ENCODE assay signal across 25 cellular contexts in genomic region chr17:62051053-62051452, GRCh38. TPM values are rescaled to one million over a fixed set of nuclear protein-coding genes. Genes with fewer than 3 reads are reported as not detected.
DNase-seq lines count a peak whose midpoint lies in the region; ATAC-seq and TF ChIP-seq lines count a peak whose summit lies in the region.
"Had no signal": no experiment of that assay in that cellular context is flagged by ENCODE, and none has a peak within 500 bp of the region (broad histone marks: within the 10 kb centered on the region; RNA-seq: fewer than 3 reads in every experiment).

No MANE protein-coding gene starts in this region.

- H3K4me3 ChIP-seq in smooth muscle cell, result no peak overlapping the region
- H3K4me3 ChIP-seq: BLaER1 treated with 17β-estradiol and CSF1 and Interleukin-3, amounts not matched to agents 10 nM and 100 nM; Peyer's patch; spleen; tibial artery had no signal

- H3K9ac ChIP-seq in smooth muscle cell (ENCODE audit: low read depth), result no peak overlapping the region
- H3K9ac ChIP-seq: BLaER1 treated with 17β-estradiol and CSF1 and Interleukin-3, amounts not matched to agents 10 nM and 100 nM had no signal

- H3F3A ChIP-seq in smooth muscle cell (ENCODE audit: low read depth), result no peaks in the 10 kb centered on the region

- H3K79me2 ChIP-seq in smooth muscle cell (ENCODE audit: low read depth), result peaks cover 99% of the 10 kb centered on the region

- DNase-seq in natural killer cell (no peak), WTC11 (ENCODE audit: low spot score) (no peak), kidney tubule cell (ENCODE audit: low spot score) (peak; percentile 33), left ventricle myocardium superior (no peak), smooth muscle cell (lab: John Stamatoyannopoulos, UW; ENCODE audit: unreplicated experiment) (no peak)
- no peak for DNase-seq in natural killer cell treated with Interleukin-12 subunit alpha and Interleukin-12 subunit beta and Interleukin-15 and Interleukin-18, amount 100 ng/mL, for 72 hours (ENCODE audit: low spot score)
- DNase-seq: activated CD4-positive, alpha-beta T cell treated with anti-CD3 and anti-CD28 coated beads for 36 hours; activated gamma-delta T cell treated with Interleukin-2 at 50 U/mL for 16 hours; amygdala; brain microvascular endothelial cell; DMS79; H9; hypothalamus; left cardiac atrium; mesendoderm; NCI-H146; Peyer's patch; right cardiac atrium; SHP77 treated with DMSO at 0.1 percent for 48 hours; spleen; stimulated activated CD4-positive, alpha-beta T cell treated with anti-CD3 and anti-CD28 coated beads, Interleukin-2, amount 100 ng/mL, for 24 hours; tibial artery had no signal

- H3K4me1 Mint-ChIP-seq in natural killer cell (peaks cover 42 to 43% of the 10 kb centered on the region in 2 donors), WTC11 (no peaks in the 10 kb centered on the region)
- H3K4me1 Mint-ChIP-seq in natural killer cell treated with Interleukin-12 subunit alpha and Interleukin-12 subunit beta and Interleukin-15 and Interleukin-18, amount 100 ng/mL, for 72 hours (ENCODE audit: low read depth in 2 of 2), result peaks cover 15 to 24% of the 10 kb centered on the region in 2 donors

- H3K4me3 Mint-ChIP-seq in natural killer cell (no peak overlapping the region), WTC11 (no peak overlapping the region)
- H3K4me3 Mint-ChIP-seq in natural killer cell treated with Interleukin-12 subunit alpha and Interleukin-12 subunit beta and Interleukin-15 and Interleukin-18, amount 100 ng/mL, for 72 hours, result no peak overlapping the region
- H3K4me3 Mint-ChIP-seq: activated CD4-positive, alpha-beta T cell treated with anti-CD3 and anti-CD28 coated beads for 36 hours; H9 had no signal

- CTCF ChIA-PET in WTC11 (lab: Charles Lee), result interaction anchor here (0.8 to 2.6 kb wide), 2 partner anchors 15 to 58 kb away, joined by 3 to 9 read pairs; no protein-coding TSS in a partner anchor

- no peak for ATAC-seq in natural killer cell
- no peak for ATAC-seq in natural killer cell treated with Interleukin-12 subunit alpha and Interleukin-12 subunit beta and Interleukin-15 and Interleukin-18, amount 100 ng/mL, for 72 hours
- no peak for ATAC-seq in WTC11
- ATAC-seq in left ventricle myocardium superior, result no peak
- no peak for ATAC-seq in GM21381 (IDR thresholded peaks at IDR 0.05; ENCODE audit: unreplicated experiment)
- ATAC-seq: activated CD4-positive, alpha-beta T cell treated with anti-CD3 and anti-CD28 coated beads for 36 hours; left cardiac atrium; right cardiac atrium had no signal

- POLR2A ChIA-PET in WTC11 (lab: Charles Lee), result no interaction called here

- peaks cover 97% of the 10 kb centered on the region for H4K20me1 ChIP-seq in smooth muscle cell (ENCODE audit: low read depth)

- H3K4me1 ChIP-seq in smooth muscle cell (ENCODE audit: low read depth), result no peaks in the 10 kb centered on the region

- no peak overlapping the region for H3K27ac ChIP-seq in smooth muscle cell (ENCODE audit: low read depth)
- H3K27ac ChIP-seq: BLaER1 treated with 17β-estradiol and CSF1 and Interleukin-3, amounts not matched to agents 10 nM and 100 nM; brain microvascular endothelial cell; neutrophil; Peyer's patch; spleen; tibial artery had no signal

- no peaks in the 10 kb centered on the region for H3K27me3 ChIP-seq in smooth muscle cell (ENCODE audit: low read depth)
- H3K27me3 ChIP-seq: BLaER1 treated with 17β-estradiol and CSF1 and Interleukin-3, amounts not matched to agents 10 nM and 100 nM; brain microvascular endothelial cell; neutrophil; Peyer's patch; spleen; tibial artery had no signal

- 91% methylated on average over 2 of the region's 2 CpGs for WGBS in smooth muscle cell (ENCODE audit: low lambda C conversion rate)

- H3K36me3 Mint-ChIP-seq in natural killer cell, result peaks cover 12% of the 10 kb centered on the region
- peaks cover 21% of the 10 kb centered on the region for H3K36me3 Mint-ChIP-seq in natural killer cell treated with Interleukin-12 subunit alpha and Interleukin-12 subunit beta and Interleukin-15 and Interleukin-18, amount 100 ng/mL, for 72 hours
- H3K36me3 Mint-ChIP-seq in WTC11, result peaks cover 46% of the 10 kb centered on the region

- H3K27me3 Mint-ChIP-seq in natural killer cell (ENCODE audit: low read depth in 2 of 2) (no peaks in the 10 kb centered on the region), WTC11 (ENCODE audit: low read depth) (no peaks in the 10 kb centered on the region)
- H3K27me3 Mint-ChIP-seq in natural killer cell treated with Interleukin-12 subunit alpha and Interleukin-12 subunit beta and Interleukin-15 and Interleukin-18, amount 100 ng/mL, for 72 hours, result no peaks in the 10 kb centered on the region
- H3K27me3 Mint-ChIP-seq: activated CD4-positive, alpha-beta T cell treated with anti-CD3 and anti-CD28 coated beads for 36 hours had no signal

- peak overlapping the region; percentile 19 to 79 for H3K27ac Mint-ChIP-seq in natural killer cell
- no peak overlapping the region for H3K27ac Mint-ChIP-seq in natural killer cell treated with Interleukin-12 subunit alpha and Interleukin-12 subunit beta and Interleukin-15 and Interleukin-18, amount 100 ng/mL, for 72 hours
- 0 out of 2 replicates have a peak overlapping the region, but pooled peaks have one; percentile 35 for H3K27ac Mint-ChIP-seq in WTC11

- H2AFZ ChIP-seq in smooth muscle cell (ENCODE audit: low read depth), result no peak overlapping the region

- H3K9me3 ChIP-seq in smooth muscle cell (replicated peaks; ENCODE audit: low read depth), result no peaks in the 10 kb centered on the region
- H3K9me3 ChIP-seq: BLaER1 treated with 17β-estradiol and CSF1 and Interleukin-3, amounts not matched to agents 10 nM and 100 nM; neutrophil; Peyer's patch; spleen; tibial artery had no signal

- no peak for TF ChIP-seq CTCF in natural killer cell (IDR thresholded peaks at IDR 0.05)
- no peak for TF ChIP-seq CTCF in WTC11 (IDR thresholded peaks at IDR 0.05)
- no peak for TF ChIP-seq CTCF in smooth muscle cell (IDR thresholded peaks at IDR 0.05; ENCODE audit: borderline replicate concordance, insufficient read depth, poor library complexity, severe bottlenecking)

- no peak overlapping the region for H3K4me2 ChIP-seq in smooth muscle cell
- H3K4me2 ChIP-seq: BLaER1 treated with 17β-estradiol and CSF1 and Interleukin-3, amounts not matched to agents 10 nM and 100 nM had no signal

- intact Hi-C loops in natural killer cell (cut with micrococcal nuclease) (no loop called here), left ventricle myocardium superior (cut with micrococcal nuclease) (loop anchor here (10.0 kb wide), 1 partner anchor 56 kb away; no protein-coding TSS in a partner anchor)

- peaks cover 16% of the 10 kb centered on the region for H3K36me3 ChIP-seq in smooth muscle cell (ENCODE audit: low read depth)

- no peaks in the 10 kb centered on the region for H3K9me3 Mint-ChIP-seq in natural killer cell
- H3K9me3 Mint-ChIP-seq in natural killer cell treated with Interleukin-12 subunit alpha and Interleukin-12 subunit beta and Interleukin-15 and Interleukin-18, amount 100 ng/mL, for 72 hours, result no peaks in the 10 kb centered on the region
- H3K9me3 Mint-ChIP-seq in WTC11, result no peaks in the 10 kb centered on the region
- H3K9me3 Mint-ChIP-seq: H9 had no signal

TF ChIP-seq in WTC11, 78 proteins besides CTCF, POLR2A, EP300 and RAD21 (continues in another document):
- TF ChIP-seq, protein P1, sequence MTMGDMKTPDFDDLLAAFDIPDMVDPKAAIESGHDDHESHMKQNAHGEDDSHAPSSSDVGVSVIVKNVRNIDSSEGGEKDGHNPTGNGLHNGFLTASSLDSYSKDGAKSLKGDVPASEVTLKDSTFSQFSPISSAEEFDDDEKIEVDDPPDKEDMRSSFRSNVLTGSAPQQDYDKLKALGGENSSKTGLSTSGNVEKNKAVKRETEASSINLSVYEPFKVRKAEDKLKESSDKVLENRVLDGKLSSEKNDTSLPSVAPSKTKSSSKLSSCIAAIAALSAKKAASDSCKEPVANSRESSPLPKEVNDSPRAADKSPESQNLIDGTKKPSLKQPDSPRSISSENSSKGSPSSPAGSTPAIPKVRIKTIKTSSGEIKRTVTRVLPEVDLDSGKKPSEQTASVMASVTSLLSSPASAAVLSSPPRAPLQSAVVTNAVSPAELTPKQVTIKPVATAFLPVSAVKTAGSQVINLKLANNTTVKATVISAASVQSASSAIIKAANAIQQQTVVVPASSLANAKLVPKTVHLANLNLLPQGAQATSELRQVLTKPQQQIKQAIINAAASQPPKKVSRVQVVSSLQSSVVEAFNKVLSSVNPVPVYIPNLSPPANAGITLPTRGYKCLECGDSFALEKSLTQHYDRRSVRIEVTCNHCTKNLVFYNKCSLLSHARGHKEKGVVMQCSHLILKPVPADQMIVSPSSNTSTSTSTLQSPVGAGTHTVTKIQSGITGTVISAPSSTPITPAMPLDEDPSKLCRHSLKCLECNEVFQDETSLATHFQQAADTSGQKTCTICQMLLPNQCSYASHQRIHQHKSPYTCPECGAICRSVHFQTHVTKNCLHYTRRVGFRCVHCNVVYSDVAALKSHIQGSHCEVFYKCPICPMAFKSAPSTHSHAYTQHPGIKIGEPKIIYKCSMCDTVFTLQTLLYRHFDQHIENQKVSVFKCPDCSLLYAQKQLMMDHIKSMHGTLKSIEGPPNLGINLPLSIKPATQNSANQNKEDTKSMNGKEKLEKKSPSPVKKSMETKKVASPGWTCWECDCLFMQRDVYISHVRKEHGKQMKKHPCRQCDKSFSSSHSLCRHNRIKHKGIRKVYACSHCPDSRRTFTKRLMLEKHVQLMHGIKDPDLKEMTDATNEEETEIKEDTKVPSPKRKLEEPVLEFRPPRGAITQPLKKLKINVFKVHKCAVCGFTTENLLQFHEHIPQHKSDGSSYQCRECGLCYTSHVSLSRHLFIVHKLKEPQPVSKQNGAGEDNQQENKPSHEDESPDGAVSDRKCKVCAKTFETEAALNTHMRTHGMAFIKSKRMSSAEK (CRISPR knock-in tag; IDR thresholded peaks at IDR 0.05; ENCODE audit: borderline replicate concordance), result no peak
- TF ChIP-seq ESRRA (CRISPR knock-in tag; IDR thresholded peaks at IDR 0.05; ENCODE audit: borderline replicate concordance) (no peak), FOXK1 (CRISPR knock-in tag; IDR thresholded peaks at IDR 0.05) (no peak), ZBTB21 (CRISPR knock-in tag; IDR thresholded peaks at IDR 0.05; ENCODE audit: borderline replicate concordance) (no peak), JAZF1 (CRISPR knock-in tag; IDR thresholded peaks at IDR 0.05) (no peak), JUN (CRISPR knock-in tag; IDR thresholded peaks at IDR 0.05) (no peak), ETV6 (CRISPR knock-in tag; IDR thresholded peaks at IDR 0.05) (no peak)

RNA-seq across cellular contexts. Expression of gene MED13, which starts 14.0 kb away (rescaled TPM):
- total RNA-seq in natural killer cell, result 100 to 1,000 TPM; 107 to 122 (median 116) TPM
- 100 to 1,000 TPM in 1 of 2 donors, 10 to 100 TPM in 1; 75.8 to 129 TPM for total RNA-seq in natural killer cell treated with Interleukin-12 subunit alpha and Interleukin-12 subunit beta and Interleukin-15 and Interleukin-18, amount 100 ng/mL, for 72 hours
- 39.7 to 44.6 TPM (median 44.0 TPM) in 3 replicates for total RNA-seq in WTC11 (2021)
- 25.7 TPM for total RNA-seq in left ventricle myocardium superior
- total RNA-seq in smooth muscle cell, result 48.0 and 50.0 TPM in 2 replicates
- 3.2 and 4.2 TPM in 2 replicates for polyA plus RNA-seq in smooth muscle cell

Comparison
In these comparisons a context has a peak if more than half of its experiments do, and no peak if none do; other contexts are left out.
1. H3K27ac Mint-ChIP-seq: peak in natural killer cell (2 of 2) and WTC11 (single experiment); none in natural killer cell treated with Interleukin-12 subunit alpha and Interleukin-12 subunit beta and Interleukin-15 and Interleukin-18, amount 100 ng/mL, for 72 hours (0 of 2).